Comparison of ENCODE assay signal across 24 cellular contexts in genomic region chr16:60605176-60605575, GRCh38.
"Had no signal": no experiment of that assay in that cellular context is flagged by ENCODE, and none has a peak within 500 bp of the region (broad histone marks: within the 10 kb centered on the region; RNA-seq: fewer than 3 reads in every experiment).

No MANE protein-coding gene starts in this region.

- H3K4me3 Mint-ChIP-seq: dendritic cell treated with granulocyte-macrophage colony-stimulating factor and Interleukin-4, amounts not matched to agents 40 ng/mL and 50 ng/mL, for 4 days; effector memory CD8-positive, alpha-beta T cell; immature natural killer cell; naive thymus-derived CD4-positive, alpha-beta T cell; nephron progenitor cell; stimulated activated effector memory CD8-positive, alpha-beta T cell treated with anti-CD3 and anti-CD28 coated beads, Interleukin-12 subunit alpha, Interleukin-12 subunit beta, amount 100 ng/mL, for 72 hours; stimulated activated naive CD8-positive, alpha-beta T cell treated with anti-CD3 and anti-CD28 coated beads, Interleukin-15, Interleukin-2, amounts not matched to agents 100 ng/mL and 50 ng/mL, for 24 hours had no signal

- H3K27ac Mint-ChIP-seq: dendritic cell treated with granulocyte-macrophage colony-stimulating factor and Interleukin-4, amounts not matched to agents 40 ng/mL and 50 ng/mL, for 4 days; effector memory CD8-positive, alpha-beta T cell; immature natural killer cell; naive thymus-derived CD4-positive, alpha-beta T cell; nephron progenitor cell; stimulated activated effector memory CD8-positive, alpha-beta T cell treated with anti-CD3 and anti-CD28 coated beads, Interleukin-12 subunit alpha, Interleukin-12 subunit beta, amount 100 ng/mL, for 72 hours; stimulated activated naive CD8-positive, alpha-beta T cell treated with anti-CD3 and anti-CD28 coated beads, Interleukin-15, Interleukin-2, amounts not matched to agents 100 ng/mL and 50 ng/mL, for 24 hours had no signal

- H3K9me3 ChIP-seq: neutrophil, psoas muscle, right lobe of liver, testis, tibial nerve had no signal

- H3K36me3 ChIP-seq: neutrophil, right lobe of liver, tibial nerve had no signal

- H3K4me1 ChIP-seq: psoas muscle, right lobe of liver, testis, tibial nerve had no signal

- DNase-seq: cerebellar nuclear complex; effector memory CD8-positive, alpha-beta T cell; erythroblast; foreskin melanocyte; head of caudate nucleus; hypothalamus; immature natural killer cell; kidney; left cardiac atrium; left ventricle myocardium superior; naive thymus-derived CD4-positive, alpha-beta T cell; nephron progenitor cell; psoas muscle; retina; right lobe of liver; stimulated activated CD4-positive, alpha-beta T cell treated with anti-CD3 and anti-CD28 coated beads, Interleukin-4, amount 100 ng/mL, for 1 hour; stimulated activated CD8-positive, alpha-beta memory T cell treated with anti-CD3 and anti-CD28 coated beads, Interleukin-4, amount 100 ng/mL, for 48 hours; testis had no signal

- H3K4me1 Mint-ChIP-seq: immature natural killer cell; naive thymus-derived CD4-positive, alpha-beta T cell; nephron progenitor cell; stimulated activated effector memory CD8-positive, alpha-beta T cell treated with anti-CD3 and anti-CD28 coated beads, Interleukin-12 subunit alpha, Interleukin-12 subunit beta, amount 100 ng/mL, for 72 hours had no signal

- H3K36me3 Mint-ChIP-seq: stimulated activated effector memory CD8-positive, alpha-beta T cell treated with anti-CD3 and anti-CD28 coated beads, Interleukin-12 subunit alpha, Interleukin-12 subunit beta, amount 100 ng/mL, for 72 hours had no signal

- ATAC-seq: effector memory CD8-positive, alpha-beta T cell; left cardiac atrium; left ventricle myocardium superior; naive thymus-derived CD4-positive, alpha-beta T cell; psoas muscle; right lobe of liver; stimulated activated effector memory CD8-positive, alpha-beta T cell treated with anti-CD3 and anti-CD28 coated beads, Interleukin-12 subunit alpha, Interleukin-12 subunit beta, amount 100 ng/mL, for 72 hours had no signal

- H3K9me3 Mint-ChIP-seq: dendritic cell treated with granulocyte-macrophage colony-stimulating factor and Interleukin-4, amounts not matched to agents 40 ng/mL and 50 ng/mL, for 4 days; nephron progenitor cell had no signal

- H3K4me3 ChIP-seq: lung, psoas muscle, right lobe of liver, testis, tibial nerve had no signal

- H3K27ac ChIP-seq: neutrophil, psoas muscle, right lobe of liver, testis, tibial nerve had no signal

- H3K27me3 Mint-ChIP-seq: dendritic cell treated with granulocyte-macrophage colony-stimulating factor and Interleukin-4, amounts not matched to agents 40 ng/mL and 50 ng/mL, for 4 days; effector memory CD8-positive, alpha-beta T cell; naive thymus-derived CD4-positive, alpha-beta T cell; stimulated activated naive CD8-positive, alpha-beta T cell treated with anti-CD3 and anti-CD28 coated beads, Interleukin-15, Interleukin-2, amounts not matched to agents 100 ng/mL and 50 ng/mL, for 24 hours had no signal

- H3K27me3 ChIP-seq: neutrophil, right lobe of liver, testis, tibial nerve had no signal
